8 cellular contexts compared by ENCODE assay signal in genomic region chr22:23520875-23521441, GRCh38. TPM values are rescaled to one million over a fixed set of nuclear protein-coding genes. Genes with fewer than 3 reads are reported as not detected.
DNase-seq lines count a peak whose midpoint lies in the region; ATAC-seq and TF ChIP-seq lines count a peak whose summit lies in the region.

No MANE protein-coding gene starts in this region.

- peak overlapping the region; percentile 75 for H3K4me3 Mint-ChIP-seq in WTC11
- no peak overlapping the region for H3K4me3 Mint-ChIP-seq in activated CD8-positive, alpha-beta memory T cell treated with anti-CD3 and anti-CD28 coated beads, Interleukin-2, amount 10 ng/mL, durations not matched to agents 7 days and 5 days

- H3K36me3 Mint-ChIP-seq in WTC11, result no peaks in the 10 kb centered on the region
- H3K36me3 Mint-ChIP-seq in activated CD8-positive, alpha-beta memory T cell treated with anti-CD3 and anti-CD28 coated beads, Interleukin-2, amount 10 ng/mL, durations not matched to agents 7 days and 5 days, result no peaks in the 10 kb centered on the region

- H2AFZ ChIP-seq in parathyroid adenoma, result peak overlapping the region; percentile 89

- TF ChIP-seq EP300 in gastroesophageal sphincter (IDR thresholded peaks at IDR 0.05), result no peak

- no peak for TF ChIP-seq CTCF in WTC11 (IDR thresholded peaks at IDR 0.05)
- no peak for TF ChIP-seq CTCF in gastroesophageal sphincter (IDR thresholded peaks at IDR 0.05)
- no peak for TF ChIP-seq CTCF in parathyroid adenoma (IDR thresholded peaks at IDR 0.05)

- H3K9ac ChIP-seq in parathyroid adenoma, result no peak overlapping the region

- H3K9me3 ChIP-seq in gastroesophageal sphincter (no peaks in the 10 kb centered on the region), parathyroid adenoma (ENCODE audit: control insufficient read depth, low read length) (no peaks in the 10 kb centered on the region)

- no peaks in the 10 kb centered on the region for H3K9me3 Mint-ChIP-seq in WTC11
- no peaks in the 10 kb centered on the region for H3K9me3 Mint-ChIP-seq in activated CD8-positive, alpha-beta memory T cell treated with anti-CD3 and anti-CD28 coated beads, Interleukin-2, amount 10 ng/mL, durations not matched to agents 7 days and 5 days (ENCODE audit: low read depth)

- peaks cover 67% of the 10 kb centered on the region for H3K27me3 Mint-ChIP-seq in WTC11 (ENCODE audit: low read depth)
- H3K27me3 Mint-ChIP-seq in activated CD8-positive, alpha-beta memory T cell treated with anti-CD3 and anti-CD28 coated beads, Interleukin-2, amount 10 ng/mL, durations not matched to agents 7 days and 5 days, result peaks cover 26% of the 10 kb centered on the region

- H3K27ac ChIP-seq in gastroesophageal sphincter, result peak overlapping the region; percentile 95 to 99 (median 96)
- H3K27ac ChIP-seq in parathyroid adenoma, result peak overlapping the region; percentile 80

- TF ChIP-seq POLR2A in gastroesophageal sphincter (IDR thresholded peaks at IDR 0.05), result no peak

- ATAC-seq in WTC11 (no peak; the same call in 1 of the 2 replicates), gastroesophageal sphincter (no peak)
- ATAC-seq in activated CD8-positive, alpha-beta memory T cell treated with anti-CD3 and anti-CD28 coated beads, Interleukin-2, amount 10 ng/mL, durations not matched to agents 7 days and 5 days, result no peak

- H3K27ac Mint-ChIP-seq in WTC11, result peak overlapping the region; percentile 76
- no peak overlapping the region for H3K27ac Mint-ChIP-seq in activated CD8-positive, alpha-beta memory T cell treated with anti-CD3 and anti-CD28 coated beads, Interleukin-2, amount 10 ng/mL, durations not matched to agents 7 days and 5 days

- H3K4me1 ChIP-seq in gastroesophageal sphincter (peaks cover 4 to 52% (median 10%) of the 10 kb centered on the region in 3 donors), parathyroid adenoma (peaks cover 3% of the 10 kb centered on the region)

- H3K27me3 ChIP-seq in gastroesophageal sphincter, result no peaks in the 10 kb centered on the region
- no peaks in the 10 kb centered on the region for H3K27me3 ChIP-seq in parathyroid adenoma (ENCODE audit: control insufficient read depth, insufficient read depth, low read length)

- no peaks in the 10 kb centered on the region for H3K79me2 ChIP-seq in parathyroid adenoma

- CTCF ChIA-PET in WTC11 (lab: Charles Lee), result interaction anchor here (1.0 to 2.1 kb wide), 4 partner anchors 70 to 135 kb away, joined by 3 to 9 read pairs (median 6); no protein-coding TSS in a partner anchor
- CTCF ChIA-PET in activated CD8-positive, alpha-beta memory T cell treated with anti-CD3 and anti-CD28 coated beads, Interleukin-2, amount 10 ng/mL, durations not matched to agents 7 days and 5 days (lab: Charles Lee), result interaction anchor here (0.9 kb wide), 1 partner anchor 231 kb away, joined by 3 read pairs; no protein-coding TSS in a partner anchor

- DNase-seq in SHP77 treated with DMSO at 0.1 percent for 48 hours (lab: John Stamatoyannopoulos, UW) (peak; percentile 27), SHP77 (lab: John Stamatoyannopoulos, UW) (no peak), WTC11 (ENCODE audit: low spot score) (no peak), RPMI8226 (no peak)
- DNase-seq in stimulated activated CD4-positive, alpha-beta T cell treated with anti-CD3 and anti-CD28 coated beads, Interleukin-2, amount 100 ng/mL, for 48 hours, result no peak
- DNase-seq in activated CD8-positive, alpha-beta memory T cell treated with anti-CD3 and anti-CD28 coated beads, Interleukin-2, amount 10 ng/mL, durations not matched to agents 7 days and 5 days, result no peak

- peaks cover 21% of the 10 kb centered on the region for H3K4me1 Mint-ChIP-seq in WTC11
- H3K4me1 Mint-ChIP-seq in activated CD8-positive, alpha-beta memory T cell treated with anti-CD3 and anti-CD28 coated beads, Interleukin-2, amount 10 ng/mL, durations not matched to agents 7 days and 5 days, result peaks cover 4% of the 10 kb centered on the region

- POLR2A ChIA-PET in WTC11 (lab: Charles Lee), result no interaction called here

- H3K4me3 ChIP-seq in gastroesophageal sphincter (peak overlapping the region; percentile 26 to 53), parathyroid adenoma (ENCODE audit: low read depth, low read length) (peak overlapping the region; percentile 72)

- H3K36me3 ChIP-seq in gastroesophageal sphincter (no peaks in the 10 kb centered on the region), parathyroid adenoma (ENCODE audit: control insufficient read depth, insufficient read depth, low read length) (no peaks in the 10 kb centered on the region)

- H3K4me2 ChIP-seq in parathyroid adenoma (ENCODE audit: low read length), result peak overlapping the region; percentile 94

- 3 to 4% methylated on average over 12 to 14 of the region's 28 CpGs for WGBS in gastroesophageal sphincter (ENCODE audit: low coverage in 1 of 2), 2 donors

TF ChIP-seq in WTC11, 78 proteins besides CTCF, POLR2A, EP300 and RAD21:
- no peak for TF ChIP-seq CREB1 (CRISPR knock-in tag; IDR thresholded peaks at IDR 0.05)
- no peak for TF ChIP-seq KAT7 (CRISPR knock-in tag; IDR thresholded peaks at IDR 0.05; ENCODE audit: borderline replicate concordance)
- TF ChIP-seq ZNF671 (CRISPR knock-in tag; IDR thresholded peaks at IDR 0.05), result no peak
- no peak for TF ChIP-seq ATF3 (CRISPR knock-in tag; conservative IDR thresholded peaks at IDR 0.05)
- TF ChIP-seq SP1 (CRISPR knock-in tag; conservative IDR thresholded peaks at IDR 0.05), result no peak
- no peak for TF ChIP-seq NFE2L1 (CRISPR knock-in tag; IDR thresholded peaks at IDR 0.05)
- no peak for TF ChIP-seq IRF1 (CRISPR knock-in tag; IDR thresholded peaks at IDR 0.05)
- no peak for TF ChIP-seq JUN (CRISPR knock-in tag; IDR thresholded peaks at IDR 0.05)

RNA-seq across cellular contexts. Expression of gene IGLL1, which starts 59.1 kb away (rescaled TPM):
- not detected in 3 replicates for total RNA-seq in WTC11 (2021)
- total RNA-seq in gastroesophageal sphincter, result not detected
- 1 to 10 TPM in 1 of 2 experiments, under 1 TPM in 1; 0.42 to 2.0 TPM for total RNA-seq in activated CD8-positive, alpha-beta memory T cell treated with anti-CD3 and anti-CD28 coated beads, Interleukin-2, amount 10 ng/mL, durations not matched to agents 7 days and 5 days
